13 cellular contexts compared by ENCODE assay signal in genomic region chr16:22425036-22425801, GRCh38. TPM values are rescaled to one million over a fixed set of nuclear protein-coding genes. Genes with fewer than 3 reads are reported as not detected.
DNase-seq lines count a peak whose midpoint lies in the region; ATAC-seq and TF ChIP-seq lines count a peak whose summit lies in the region.
"Had no signal": no experiment of that assay in that cellular context is flagged by ENCODE, and none has a peak within 500 bp of the region (broad histone marks: within the 10 kb centered on the region; RNA-seq: fewer than 3 reads in every experiment).

No MANE protein-coding gene starts in this region.

- no peak overlapping the region for H3K9ac ChIP-seq in rectal smooth muscle tissue (ENCODE audit: low read length)
- H3K9ac ChIP-seq: KMS-11 had no signal

- H3K9me3 ChIP-seq in right atrium auricular region = no peaks in the 10 kb centered on the region

- H3K4me1 Mint-ChIP-seq in WTC11 = 0 out of 2 replicates have a peak, but pooled peaks cover 2% of the 10 kb centered on the region

- H3K27me3 ChIP-seq in BJ (ENCODE audit: control insufficient read depth, insufficient read depth, low read length) (no peaks in the 10 kb centered on the region), right atrium auricular region (no peaks in the 10 kb centered on the region), rectal smooth muscle tissue (ENCODE audit: control insufficient read depth, insufficient read depth, low read length) (no peaks in the 10 kb centered on the region)

- DNase-seq in BJ (ENCODE audit: low read depth) (no peak), WTC11 (ENCODE audit: low spot score) (no peak), right atrium auricular region (ENCODE audit: low spot score) (no peak), NCI-H2081 treated with DMSO at 0.1 percent for 48 hours (lab: John Stamatoyannopoulos, UW) (no peak), MV-4-11 (lab: John Stamatoyannopoulos, UW) (no peak)
- DNase-seq: NCI-H774, T-helper 9 cell had no signal

- CTCF ChIA-PET in BJ (lab: Yijun Ruan, JAX) = no interaction called here
- CTCF ChIA-PET in WTC11 (lab: Charles Lee) = interaction anchor here (1.0 to 1.8 kb wide), 2 partner anchors 8 to 11 kb away, joined by 4 read pairs; no protein-coding TSS in a partner anchor

- peaks cover 5% of the 10 kb centered on the region for H3K9me3 Mint-ChIP-seq in WTC11
- H3K9me3 Mint-ChIP-seq: activated T-helper 2 cell treated with anti-CD3 and anti-CD28 coated beads, Interferon-gamma antibody, Interleukin-2, Interleukin-4, amounts not matched to agents 10 μg/mL and 5 μg/mL and 100 μg/mL, durations not matched to agents 14 hours and 24 hours and 36 hours; natural killer cell treated with Interleukin-12 subunit alpha and Interleukin-12 subunit beta and Interleukin-15 and Interleukin-18, amount 100 ng/mL, for 72 hours had no signal

- peak; percentile 53 for ATAC-seq in WTC11
- no peak for ATAC-seq in HG03025 (IDR thresholded peaks at IDR 0.05; ENCODE audit: low FRiP score, unreplicated experiment)
- ATAC-seq in GM21723 (IDR thresholded peaks at IDR 0.05; ENCODE audit: unreplicated experiment) = no peak
- ATAC-seq: natural killer cell treated with Interleukin-12 subunit alpha and Interleukin-12 subunit beta and Interleukin-15 and Interleukin-18, amount 100 ng/mL, for 72 hours had no signal

- POLR2A ChIA-PET in BJ (lab: Charles Lee) (interaction anchor here (0.6 to 0.7 kb wide), 2 partner anchors 36 to 50 kb away, joined by 3 to 5 read pairs; no protein-coding TSS in a partner anchor), WTC11 (lab: Charles Lee) (no interaction called here)

- peak overlapping the region; percentile 85; the same call in 1 of the 2 replicates for H3K27ac Mint-ChIP-seq in WTC11
- H3K27ac Mint-ChIP-seq: activated T-helper 2 cell treated with anti-CD3 and anti-CD28 coated beads, Interferon-gamma antibody, Interleukin-2, Interleukin-4, amounts not matched to agents 10 μg/mL and 5 μg/mL and 100 μg/mL, durations not matched to agents 14 hours and 24 hours and 36 hours had no signal

- TF ChIP-seq CTCF in BJ (IDR thresholded peaks at IDR 0.05; ENCODE audit: insufficient read depth, low read depth, low read length) = no peak
- no peak for TF ChIP-seq CTCF in WTC11 (IDR thresholded peaks at IDR 0.05)
- no peak for TF ChIP-seq CTCF in right atrium auricular region (IDR thresholded peaks at IDR 0.05)

- peaks cover 13% of the 10 kb centered on the region for H3K36me3 ChIP-seq in BJ (ENCODE audit: control insufficient read depth, insufficient read depth, low read length)
- H3K36me3 ChIP-seq in right atrium auricular region = peaks cover 14% of the 10 kb centered on the region
- peaks cover 27% of the 10 kb centered on the region for H3K36me3 ChIP-seq in rectal smooth muscle tissue (ENCODE audit: control insufficient read depth, insufficient read depth, low read length)

- no peaks in the 10 kb centered on the region for H3K4me1 ChIP-seq in right atrium auricular region
- H3K4me1 ChIP-seq in rectal smooth muscle tissue (ENCODE audit: control insufficient read depth, insufficient read depth, low read length) = no peaks in the 10 kb centered on the region

- H3K4me3 Mint-ChIP-seq in WTC11 = no peak overlapping the region
- H3K4me3 Mint-ChIP-seq: natural killer cell treated with Interleukin-12 subunit alpha and Interleukin-12 subunit beta and Interleukin-15 and Interleukin-18, amount 100 ng/mL, for 72 hours had no signal

- H3K36me3 Mint-ChIP-seq in WTC11 = peaks cover 29% of the 10 kb centered on the region

- H3K27me3 Mint-ChIP-seq in WTC11 (ENCODE audit: low read depth) = no peaks in the 10 kb centered on the region
- H3K27me3 Mint-ChIP-seq: natural killer cell treated with Interleukin-12 subunit alpha and Interleukin-12 subunit beta and Interleukin-15 and Interleukin-18, amount 100 ng/mL, for 72 hours had no signal

- peak overlapping the region; percentile 26 for H3K4me3 ChIP-seq in BJ (ENCODE audit: low read depth, low read length)
- peak overlapping the region in 1 of 2 donors; percentile 24 for H3K4me3 ChIP-seq in right atrium auricular region
- H3K4me3 ChIP-seq in rectal smooth muscle tissue (ENCODE audit: low read length) = no peak overlapping the region

- peak overlapping the region; percentile 64 to 69 for H3K27ac ChIP-seq in right atrium auricular region
- H3K27ac ChIP-seq in rectal smooth muscle tissue (ENCODE audit: low read depth, low read length) = peak overlapping the region; percentile 45
- H3K27ac ChIP-seq: KMS-11 had no signal

TF ChIP-seq in WTC11, 78 proteins besides CTCF, POLR2A, EP300 and RAD21 (continues in another document):
- TF ChIP-seq JUN (CRISPR knock-in tag; IDR thresholded peaks at IDR 0.05) (no peak), KAT7 (CRISPR knock-in tag; IDR thresholded peaks at IDR 0.05; ENCODE audit: borderline replicate concordance) (no peak), IRF2 (CRISPR knock-in tag; IDR thresholded peaks at IDR 0.05; ENCODE audit: borderline replicate concordance, low read depth) (no peak), SMAD4 (CRISPR knock-in tag; IDR thresholded peaks at IDR 0.05) (no peak), JAZF1 (CRISPR knock-in tag; IDR thresholded peaks at IDR 0.05) (no peak), FOXK1 (CRISPR knock-in tag; IDR thresholded peaks at IDR 0.05) (no peak), CDX4 (CRISPR knock-in tag; IDR thresholded peaks at IDR 0.05; ENCODE audit: borderline replicate concordance) (no peak), ELF4 (CRISPR knock-in tag; IDR thresholded peaks at IDR 0.05; ENCODE audit: low read depth) (no peak), ZNF396 (CRISPR knock-in tag; IDR thresholded peaks at IDR 0.05; ENCODE audit: borderline replicate concordance) (no peak), AR (CRISPR knock-in tag; IDR thresholded peaks at IDR 0.05) (no peak)
- TF ChIP-seq, protein P1, sequence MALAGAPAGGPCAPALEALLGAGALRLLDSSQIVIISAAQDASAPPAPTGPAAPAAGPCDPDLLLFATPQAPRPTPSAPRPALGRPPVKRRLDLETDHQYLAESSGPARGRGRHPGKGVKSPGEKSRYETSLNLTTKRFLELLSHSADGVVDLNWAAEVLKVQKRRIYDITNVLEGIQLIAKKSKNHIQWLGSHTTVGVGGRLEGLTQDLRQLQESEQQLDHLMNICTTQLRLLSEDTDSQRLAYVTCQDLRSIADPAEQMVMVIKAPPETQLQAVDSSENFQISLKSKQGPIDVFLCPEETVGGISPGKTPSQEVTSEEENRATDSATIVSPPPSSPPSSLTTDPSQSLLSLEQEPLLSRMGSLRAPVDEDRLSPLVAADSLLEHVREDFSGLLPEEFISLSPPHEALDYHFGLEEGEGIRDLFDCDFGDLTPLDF (CRISPR knock-in tag; IDR thresholded peaks at IDR 0.05) = no peak
- TF ChIP-seq, protein P2, sequence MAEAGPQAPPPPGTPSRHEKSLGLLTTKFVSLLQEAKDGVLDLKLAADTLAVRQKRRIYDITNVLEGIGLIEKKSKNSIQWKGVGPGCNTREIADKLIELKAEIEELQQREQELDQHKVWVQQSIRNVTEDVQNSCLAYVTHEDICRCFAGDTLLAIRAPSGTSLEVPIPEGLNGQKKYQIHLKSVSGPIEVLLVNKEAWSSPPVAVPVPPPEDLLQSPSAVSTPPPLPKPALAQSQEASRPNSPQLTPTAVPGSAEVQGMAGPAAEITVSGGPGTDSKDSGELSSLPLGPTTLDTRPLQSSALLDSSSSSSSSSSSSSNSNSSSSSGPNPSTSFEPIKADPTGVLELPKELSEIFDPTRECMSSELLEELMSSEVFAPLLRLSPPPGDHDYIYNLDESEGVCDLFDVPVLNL (CRISPR knock-in tag; IDR thresholded peaks at IDR 0.05; ENCODE audit: borderline replicate concordance, low read depth) = no peak

RNA-seq across cellular contexts. Expression of gene CDR2, which starts 50.8 kb away (rescaled TPM):
- 41.5 and 44.4 TPM in 2 replicates for polyA plus RNA-seq in BJ (2011; rRNA removed)
- 23.1 and 23.7 TPM in 2 replicates for polyA minus RNA-seq in BJ (2011; rRNA and poly(A)+ RNA removed)
- total RNA-seq in WTC11 (2021) (25.4 to 40.9 TPM (median 29.1 TPM) in 3 replicates), right atrium auricular region (10 to 100 TPM in 1 of 2 donors, 1 to 10 TPM in 1; 7.2 to 16.1 TPM)
